ENCODE assay signal across 8 cellular contexts in the genomic region with DNA sequence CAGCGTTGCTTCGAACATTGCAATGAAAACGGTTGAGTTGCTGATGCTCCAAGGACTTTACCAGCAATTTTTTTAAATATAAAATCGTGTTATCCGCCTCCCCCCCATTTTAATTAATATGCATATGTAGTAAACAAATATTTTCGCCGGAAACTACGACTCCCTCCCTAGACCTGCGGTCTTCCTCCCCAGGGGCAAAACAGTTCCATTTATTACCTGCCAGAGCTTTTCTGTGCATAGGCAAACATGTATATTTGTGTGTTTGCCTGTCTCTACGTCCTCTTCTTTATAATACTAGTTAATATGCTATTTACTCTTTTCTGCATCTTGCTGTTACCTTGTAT. TPM values are rescaled to one million over a fixed set of nuclear protein-coding genes. Genes with fewer than 3 reads are reported as not detected.
DNase-seq lines count a peak whose midpoint lies in the region; ATAC-seq and TF ChIP-seq lines count a peak whose summit lies in the region.

No MANE protein-coding gene starts in this region.

- H2AFZ ChIP-seq in HCT116 (ENCODE audit: low read depth, low read length, poor library complexity, severe bottlenecking): peak overlapping the region; percentile 84

- no peak for TF ChIP-seq POLR2A in HCT116 (IDR thresholded peaks at IDR 0.05; ENCODE audit: borderline replicate concordance, extremely low read depth, insufficient read depth, insufficient read length)
- no peak for TF ChIP-seq POLR2A in Peyer's patch (IDR thresholded peaks at IDR 0.05)

- no peak for TF ChIP-seq RAD21 in HCT116 (IDR thresholded peaks at IDR 0.05; ENCODE audit: low read depth)

- CTCF ChIA-PET in HCT116 (lab: Charles Lee): interaction anchor here (0.8 to 1.9 kb wide), 6 partner anchors 11 to 238 kb away, joined by 3 to 9 read pairs (median 5); a partner anchor contains a TSS

- peaks cover 15 to 21% of the 10 kb centered on the region in 2 experiments; a peak in 3 of 4 replicates for H3K4me1 ChIP-seq in HCT116 (ENCODE audit: control insufficient read depth in 1 of 2, insufficient read depth in 2 of 2, low read length in 2 of 2)
- H3K4me1 ChIP-seq in Peyer's patch: peaks cover 0 to 29% (median 2%) of the 10 kb centered on the region in 4 donors
- peaks cover 22% of the 10 kb centered on the region for H3K4me1 ChIP-seq in upper lobe of right lung

- no peaks in the 10 kb centered on the region for H3K9me3 ChIP-seq in HCT116 (ENCODE audit: control insufficient read depth in 1 of 2, insufficient read depth in 1 of 2, low read depth in 1 of 2, low read length in 2 of 2)
- H3K9me3 ChIP-seq in Peyer's patch: no peaks in the 10 kb centered on the region
- peaks cover 4% of the 10 kb centered on the region for H3K9me3 ChIP-seq in iPS-18c (ENCODE audit: control insufficient read depth, insufficient read depth, low read length)
- H3K9me3 ChIP-seq in upper lobe of right lung: no peaks in the 10 kb centered on the region

- H3K27me3 ChIP-seq in HCT116 (ENCODE audit: insufficient read depth, low read length): no peaks in the 10 kb centered on the region
- H3K27me3 ChIP-seq in Peyer's patch: no peaks in the 10 kb centered on the region
- H3K27me3 ChIP-seq in upper lobe of right lung: no peaks in the 10 kb centered on the region

- ATAC-seq in HCT116: peak; percentile 12; the same call in 1 of the 2 replicates
- no peak for ATAC-seq in upper lobe of right lung

- RAD21 ChIA-PET in HCT116 (lab: Charles Lee; ENCODE audit: low non-redundant PET in 1 of 2, low total read pairs in 2 of 2, uncharacterized antibody in 2 of 2, unreplicated experiment in 2 of 2): no interaction called here

- peak; percentile 12 for DNase-seq in GM12864 (ENCODE audit: low read depth)
- no peak for DNase-seq in HCT116 (ENCODE audit: low read depth, low spot score)
- no peak for DNase-seq in Peyer's patch
- DNase-seq in upper lobe of right lung: no peak
- DNase-seq in anterior cingulate cortex (lab: John Stamatoyannopoulos, UW): no peak
- no peak for DNase-seq in ecto neural progenitor cell (ENCODE audit: low spot score)
- no peak for DNase-seq in ACHN

- in situ Hi-C loops in ACHN (cut with HindIII; ENCODE audit: low pct_ligation_motif_present, low pct_unique_long_range_greater_than_20kb, low sequenced_read_pairs): no loop called here

- peaks cover 45% of the 10 kb centered on the region for H3K79me2 ChIP-seq in HCT116 (ENCODE audit: insufficient read depth, low read length)

- intact Hi-C loops in HCT116 (cut with micrococcal nuclease) (no loop called here), upper lobe of right lung (cut with DNase I) (no loop called here)

- H3K9me2 ChIP-seq in HCT116 (ENCODE audit: insufficient read depth): no peaks in the 10 kb centered on the region

- peaks cover 4 to 8% of the 10 kb centered on the region in 2 experiments; a peak in 2 of 4 replicates for H3K36me3 ChIP-seq in HCT116 (ENCODE audit: control insufficient read depth in 1 of 2, insufficient read depth in 2 of 2, low read length in 2 of 2)
- H3K36me3 ChIP-seq in Peyer's patch: peaks cover 0 to under 1% (median 0%) of the 10 kb centered on the region in 3 donors
- peaks cover 5% of the 10 kb centered on the region for H3K36me3 ChIP-seq in upper lobe of right lung

- BruUV-seq in HCT116 (replicated peaks; lab: Mats Ljungman, UMichigan): TSS peak; percentile 92

- H3K27ac ChIP-seq in HCT116 (ENCODE audit: low read depth, low read length) (peak overlapping the region; percentile 86), Peyer's patch (peak overlapping the region; percentile 81 to 90 (median 84)), upper lobe of right lung (peak overlapping the region; percentile 90)

- H3K4me3 ChIP-seq in GM12864 (ENCODE audit: low read depth, low read length) (peak overlapping the region; percentile 93), HCT116 (replicated peaks in 1 of 2; ENCODE audit: low read depth in 1 of 2, low read length in 2 of 2) (peak overlapping the region; percentile 83 to 86), Peyer's patch (peak overlapping the region; percentile 63 to 86 (median 66)), iPS-18c (ENCODE audit: insufficient read depth, low read depth, low read length) (peak overlapping the region; percentile 64), upper lobe of right lung (peak overlapping the region; percentile 81)

- H3K4me2 ChIP-seq in HCT116 (ENCODE audit: low read length): peak overlapping the region; percentile 85

- H3K9ac ChIP-seq in HCT116 (ENCODE audit: low read length): peak overlapping the region; percentile 89

- POLR2A ChIA-PET in HCT116 (lab: Charles Lee): interaction anchor here (0.8 to 1.2 kb wide), 3 partner anchors 9 to 122 kb away, joined by 3 to 6 read pairs (median 5); a partner anchor contains a TSS

- peaks cover 10% of the 10 kb centered on the region; the same call in 1 of the 2 replicates for H4K20me1 ChIP-seq in HCT116 (ENCODE audit: insufficient read depth)

- TF ChIP-seq CTCF in GM12864 (IDR thresholded peaks at IDR 0.05; ENCODE audit: low read depth, low read length, missing control alignments) (no peak), HCT116 (IDR thresholded peaks at IDR 0.05 in 2 of 3, conservative IDR thresholded peaks at IDR 0.05 in 1 of 3; ENCODE audit: borderline replicate concordance in 1 of 3, insufficient read depth in 1 of 3, low read depth in 2 of 3, low read length in 2 of 3) (no peak), Peyer's patch (IDR thresholded peaks at IDR 0.05) (peak in 1 of 6 experiments; percentile 3), upper lobe of right lung (IDR thresholded peaks at IDR 0.05) (no peak)

TF ChIP-seq in HCT116, 20 proteins besides CTCF, POLR2A, EP300 and RAD21:
- no peak for TF ChIP-seq SRF (IDR thresholded peaks at IDR 0.05; ENCODE audit: low read depth)
- 0 out of 2 replicates have a peak, but pooled peaks have one; percentile 11 for TF ChIP-seq SIN3A (IDR thresholded peaks at IDR 0.05; ENCODE audit: low read depth)
- TF ChIP-seq FOSL1 (IDR thresholded peaks at IDR 0.05; ENCODE audit: low read depth): 0 out of 2 replicates have a peak, but pooled peaks have one; percentile 11
- TF ChIP-seq EGR1 (IDR thresholded peaks at IDR 0.05; ENCODE audit: low read depth): no peak
- no peak for TF ChIP-seq ZNF274 (IDR thresholded peaks at IDR 0.05; ENCODE audit: low read depth, low read length)
- TF ChIP-seq, protein P1, sequence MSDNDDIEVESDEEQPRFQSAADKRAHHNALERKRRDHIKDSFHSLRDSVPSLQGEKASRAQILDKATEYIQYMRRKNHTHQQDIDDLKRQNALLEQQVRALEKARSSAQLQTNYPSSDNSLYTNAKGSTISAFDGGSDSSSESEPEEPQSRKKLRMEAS (IDR thresholded peaks at IDR 0.05): no peak

RNA-seq across cellular contexts. Expression of a gene that starts 0.6 kb away (rescaled TPM):
- total RNA-seq in HCT116 (2021; ENCODE audit: unreplicated experiment): 149 TPM
- 57.6 and 69.0 TPM in 2 replicates for polyA plus RNA-seq in HCT116 (2012)
- 10 to 100 TPM; 22.6 to 61.9 (median 28.2) TPM for total RNA-seq in Peyer's patch
- 62.1 TPM for total RNA-seq in upper lobe of right lung
